17 cellular contexts compared by ENCODE assay signal in the genomic region with DNA sequence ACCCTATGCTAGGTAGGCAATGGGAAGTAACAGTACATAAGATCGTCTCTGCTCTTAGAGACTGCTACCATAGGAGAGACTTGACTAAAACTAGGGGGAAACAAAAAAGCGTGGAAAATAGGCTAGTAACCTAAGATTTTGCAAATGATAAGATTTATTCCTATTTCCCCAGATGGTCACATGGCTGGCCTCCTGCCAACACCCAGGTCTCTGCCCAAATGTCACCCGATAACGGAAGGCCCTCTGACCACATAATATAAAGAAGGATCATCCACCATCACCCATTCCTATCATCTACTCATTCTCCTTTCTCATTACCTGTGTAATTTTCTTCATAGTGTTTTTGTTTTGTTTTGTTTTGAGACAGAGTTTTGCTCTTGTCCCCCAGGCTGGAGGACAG.
"Had no signal": no experiment of that assay in that cellular context is flagged by ENCODE, and none has a peak within 500 bp of the region (broad histone marks: within the 10 kb centered on the region; RNA-seq: fewer than 3 reads in every experiment).

No MANE protein-coding gene starts in this region.

- H3K27ac ChIP-seq: parathyroid adenoma, sigmoid colon, upper lobe of right lung had no signal

- H3K36me3 Mint-ChIP-seq: brain, mesothelial cell of epicardium had no signal

- H3K27me3 Mint-ChIP-seq: activated CD4-positive, alpha-beta T cell treated with anti-CD3 and anti-CD28 coated beads, Interleukin-2, amount 10 ng/mL, durations not matched to agents 7 days and 5 days; activated naive CD8-positive, alpha-beta T cell treated with anti-CD3 and anti-CD28 coated beads, Interleukin-2, amount 10 ng/mL, durations not matched to agents 7 days and 5 days; activated T-cell treated with anti-CD3 and anti-CD28 coated beads, Interleukin-2, amount 50 U/mL, for 24 hours; natural killer cell treated with Interleukin-12 subunit alpha and Interleukin-12 subunit beta and Interleukin-15 and Interleukin-18, amount 100 ng/mL, for 72 hours; stimulated activated naive B cell treated with anti-CD40 and anti-IgM and Interleukin-4, amounts not matched to agents 10 μg/mL and 1 μg/mL and 100 μg/mL, for 72 hours had no signal

- H3K4me3 ChIP-seq: lung, sigmoid colon, upper lobe of right lung had no signal

- H3K9me3 Mint-ChIP-seq: activated CD4-positive, alpha-beta T cell treated with anti-CD3 and anti-CD28 coated beads, Interleukin-2, amount 10 ng/mL, durations not matched to agents 7 days and 5 days; activated naive CD8-positive, alpha-beta T cell treated with anti-CD3 and anti-CD28 coated beads, Interleukin-2, amount 10 ng/mL, durations not matched to agents 7 days and 5 days; activated T-cell treated with anti-CD3 and anti-CD28 coated beads, Interleukin-2, amount 50 U/mL, for 24 hours; activated T-helper 2 cell treated with anti-CD3 and anti-CD28 coated beads, Interferon-gamma antibody, Interleukin-2, Interleukin-4, amounts not matched to agents 10 μg/mL and 5 μg/mL and 100 μg/mL, durations not matched to agents 14 hours and 24 hours and 36 hours; natural killer cell treated with Interleukin-12 subunit alpha and Interleukin-12 subunit beta and Interleukin-15 and Interleukin-18, amount 100 ng/mL, for 72 hours; stimulated activated naive B cell treated with anti-CD40 and anti-IgM and Interleukin-4, amounts not matched to agents 10 μg/mL and 1 μg/mL and 100 μg/mL, for 72 hours had no signal

- H2AFZ ChIP-seq: parathyroid adenoma had no signal

- H3K9me3 ChIP-seq: sigmoid colon, upper lobe of right lung had no signal

- H3K4me3 Mint-ChIP-seq: activated CD4-positive, alpha-beta T cell treated with anti-CD3 and anti-CD28 coated beads, Interleukin-2, amount 10 ng/mL, durations not matched to agents 7 days and 5 days; activated CD8-positive, alpha-beta T cell treated with anti-CD3 and anti-CD28 coated beads, Interleukin-2, amount 10 ng/mL, durations not matched to agents 7 days and 5 days; activated naive CD8-positive, alpha-beta T cell treated with anti-CD3 and anti-CD28 coated beads, Interleukin-2, amount 10 ng/mL, durations not matched to agents 7 days and 5 days; activated T-cell treated with anti-CD3 and anti-CD28 coated beads, Interleukin-2, amount 50 U/mL, for 24 hours; mesothelial cell of epicardium; natural killer cell treated with Interleukin-12 subunit alpha and Interleukin-12 subunit beta and Interleukin-15 and Interleukin-18, amount 100 ng/mL, for 72 hours; stimulated activated naive B cell treated with anti-CD40 and anti-IgM and Interleukin-4, amounts not matched to agents 10 μg/mL and 1 μg/mL and 100 μg/mL, for 72 hours had no signal

- ATAC-seq: activated CD8-positive, alpha-beta T cell treated with anti-CD3 and anti-CD28 coated beads, Interleukin-2, amount 10 ng/mL, durations not matched to agents 7 days and 5 days; left lobe of liver; natural killer cell treated with Interleukin-12 subunit alpha and Interleukin-12 subunit beta and Interleukin-15 and Interleukin-18, amount 100 ng/mL, for 72 hours; stimulated activated naive B cell treated with anti-CD40 and anti-IgM and Interleukin-4, amounts not matched to agents 10 μg/mL and 1 μg/mL and 100 μg/mL, for 72 hours; upper lobe of right lung had no signal

- H3K36me3 ChIP-seq: sigmoid colon, upper lobe of right lung had no signal

- H3K27me3 ChIP-seq: sigmoid colon, upper lobe of right lung had no signal

- H3K27ac Mint-ChIP-seq: activated CD4-positive, alpha-beta T cell treated with anti-CD3 and anti-CD28 coated beads, Interleukin-2, amount 10 ng/mL, durations not matched to agents 7 days and 5 days; activated CD8-positive, alpha-beta T cell treated with anti-CD3 and anti-CD28 coated beads, Interleukin-2, amount 10 ng/mL, durations not matched to agents 7 days and 5 days; activated naive CD8-positive, alpha-beta T cell treated with anti-CD3 and anti-CD28 coated beads, Interleukin-2, amount 10 ng/mL, durations not matched to agents 7 days and 5 days; activated T-cell treated with anti-CD3 and anti-CD28 coated beads, Interleukin-2, amount 50 U/mL, for 24 hours; activated T-helper 2 cell treated with anti-CD3 and anti-CD28 coated beads, Interferon-gamma antibody, Interleukin-2, Interleukin-4, amounts not matched to agents 10 μg/mL and 5 μg/mL and 100 μg/mL, durations not matched to agents 14 hours and 24 hours and 36 hours; brain; mesothelial cell of epicardium; natural killer cell treated with Interleukin-12 subunit alpha and Interleukin-12 subunit beta and Interleukin-15 and Interleukin-18, amount 100 ng/mL, for 72 hours; stimulated activated naive B cell treated with anti-CD40 and anti-IgM and Interleukin-4, amounts not matched to agents 10 μg/mL and 1 μg/mL and 100 μg/mL, for 72 hours had no signal

- DNase-seq: activated CD4-positive, alpha-beta T cell treated with anti-CD3 and anti-CD28 coated beads, Interleukin-2, amount 10 ng/mL, durations not matched to agents 7 days and 5 days; activated CD8-positive, alpha-beta T cell treated with anti-CD3 and anti-CD28 coated beads, Interleukin-2, amount 10 ng/mL, durations not matched to agents 7 days and 5 days; activated naive CD4-positive, alpha-beta T cell treated with Interleukin-2 at 50 U/mL for 16 hours; activated naive CD8-positive, alpha-beta T cell treated with anti-CD3 and anti-CD28 coated beads, Interleukin-2, amount 10 ng/mL, durations not matched to agents 7 days and 5 days; activated T-cell treated with anti-CD3 and anti-CD28 coated beads, Interleukin-2, amount 50 U/mL, for 24 hours; caudate nucleus; foreskin melanocyte; sigmoid colon; stimulated activated naive B cell treated with anti-CD40 and anti-IgM and Interleukin-4, amounts not matched to agents 10 μg/mL and 1 μg/mL and 100 μg/mL, for 72 hours; upper lobe of right lung had no signal

- H3K4me1 ChIP-seq: parathyroid adenoma had no signal

- H3K9ac ChIP-seq: parathyroid adenoma had no signal
